Comparison of ENCODE assay signal across 1 cellular context in the genomic region with DNA sequence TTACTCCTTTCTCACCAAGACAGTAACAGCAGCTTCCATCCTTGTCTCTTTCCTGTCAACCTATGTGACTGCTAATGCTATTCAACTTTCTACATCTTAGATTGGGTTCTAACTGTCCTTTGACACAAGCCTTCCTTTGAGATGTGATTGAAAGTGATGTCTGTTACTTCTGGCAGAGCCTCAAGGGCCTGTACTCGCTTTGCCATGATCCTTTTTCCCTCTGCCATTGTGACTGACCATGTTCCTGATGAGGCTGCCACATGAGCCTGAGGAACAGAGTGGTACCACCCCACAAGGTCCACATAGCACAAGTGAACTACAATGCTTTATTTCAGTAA.
TF ChIP-seq lines count a peak whose summit lies in the region.

No MANE protein-coding gene starts in this region.

TF ChIP-seq in HepG2, 621 proteins besides CTCF, POLR2A, EP300 and RAD21 (continued from another document and continues in another):
- TF ChIP-seq ZNF761 (CRISPR knock-in tag; conservative IDR thresholded peaks at IDR 0.05), result no peak
- no peak for TF ChIP-seq KDM4B (CRISPR knock-in tag; IDR thresholded peaks at IDR 0.05)
- no peak for TF ChIP-seq IKZF1 (IDR thresholded peaks at IDR 0.05)
- TF ChIP-seq, protein P1, sequence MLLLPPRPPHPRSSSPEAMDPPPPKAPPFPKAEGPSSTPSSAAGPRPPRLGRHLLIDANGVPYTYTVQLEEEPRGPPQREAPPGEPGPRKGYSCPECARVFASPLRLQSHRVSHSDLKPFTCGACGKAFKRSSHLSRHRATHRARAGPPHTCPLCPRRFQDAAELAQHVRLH (CRISPR knock-in tag; IDR thresholded peaks at IDR 0.05; ENCODE audit: borderline replicate concordance, low read depth), result 0 out of 2 replicates have a peak, but pooled peaks have one; percentile 13
- TF ChIP-seq BRD4 (CRISPR knock-in tag; IDR thresholded peaks at IDR 0.05), result peak; percentile 4; the same call in 1 of the 2 replicates
- TF ChIP-seq, protein P2, sequence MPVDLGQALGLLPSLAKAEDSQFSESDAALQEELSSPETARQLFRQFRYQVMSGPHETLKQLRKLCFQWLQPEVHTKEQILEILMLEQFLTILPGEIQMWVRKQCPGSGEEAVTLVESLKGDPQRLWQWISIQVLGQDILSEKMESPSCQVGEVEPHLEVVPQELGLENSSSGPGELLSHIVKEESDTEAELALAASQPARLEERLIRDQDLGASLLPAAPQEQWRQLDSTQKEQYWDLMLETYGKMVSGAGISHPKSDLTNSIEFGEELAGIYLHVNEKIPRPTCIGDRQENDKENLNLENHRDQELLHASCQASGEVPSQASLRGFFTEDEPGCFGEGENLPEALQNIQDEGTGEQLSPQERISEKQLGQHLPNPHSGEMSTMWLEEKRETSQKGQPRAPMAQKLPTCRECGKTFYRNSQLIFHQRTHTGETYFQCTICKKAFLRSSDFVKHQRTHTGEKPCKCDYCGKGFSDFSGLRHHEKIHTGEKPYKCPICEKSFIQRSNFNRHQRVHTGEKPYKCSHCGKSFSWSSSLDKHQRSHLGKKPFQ (CRISPR knock-in tag; IDR thresholded peaks at IDR 0.05; ENCODE audit: insufficient replicate concordance), result peak; percentile 67
- TF ChIP-seq TCF7L2 (IDR thresholded peaks at IDR 0.05; ENCODE audit: low read depth, low read length), result no peak
- TF ChIP-seq PAWR (CRISPR knock-in tag; IDR thresholded peaks at IDR 0.05; ENCODE audit: borderline replicate concordance), result no peak
- TF ChIP-seq, protein P3, sequence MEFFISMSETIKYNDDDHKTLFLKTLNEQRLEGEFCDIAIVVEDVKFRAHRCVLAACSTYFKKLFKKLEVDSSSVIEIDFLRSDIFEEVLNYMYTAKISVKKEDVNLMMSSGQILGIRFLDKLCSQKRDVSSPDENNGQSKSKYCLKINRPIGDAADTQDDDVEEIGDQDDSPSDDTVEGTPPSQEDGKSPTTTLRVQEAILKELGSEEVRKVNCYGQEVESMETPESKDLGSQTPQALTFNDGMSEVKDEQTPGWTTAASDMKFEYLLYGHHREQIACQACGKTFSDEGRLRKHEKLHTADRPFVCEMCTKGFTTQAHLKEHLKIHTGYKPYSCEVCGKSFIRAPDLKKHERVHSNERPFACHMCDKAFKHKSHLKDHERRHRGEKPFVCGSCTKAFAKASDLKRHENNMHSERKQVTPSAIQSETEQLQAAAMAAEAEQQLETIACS (CRISPR knock-in tag; IDR thresholded peaks at IDR 0.05), result no peak
- no peak for TF ChIP-seq AGO1 (IDR thresholded peaks at IDR 0.05; ENCODE audit: low read depth, low read length, poor library complexity, severe bottlenecking)
- TF ChIP-seq KLF16 (CRISPR knock-in tag; IDR thresholded peaks at IDR 0.05), result no peak
- TF ChIP-seq, protein P4, sequence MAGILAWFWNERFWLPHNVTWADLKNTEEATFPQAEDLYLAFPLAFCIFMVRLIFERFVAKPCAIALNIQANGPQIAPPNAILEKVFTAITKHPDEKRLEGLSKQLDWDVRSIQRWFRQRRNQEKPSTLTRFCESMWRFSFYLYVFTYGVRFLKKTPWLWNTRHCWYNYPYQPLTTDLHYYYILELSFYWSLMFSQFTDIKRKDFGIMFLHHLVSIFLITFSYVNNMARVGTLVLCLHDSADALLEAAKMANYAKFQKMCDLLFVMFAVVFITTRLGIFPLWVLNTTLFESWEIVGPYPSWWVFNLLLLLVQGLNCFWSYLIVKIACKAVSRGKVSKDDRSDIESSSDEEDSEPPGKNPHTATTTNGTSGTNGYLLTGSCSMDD (CRISPR knock-in tag; IDR thresholded peaks at IDR 0.05), result no peak
- TF ChIP-seq ISL2 (CRISPR knock-in tag; IDR thresholded peaks at IDR 0.05), result no peak
- TF ChIP-seq MAFK (conservative IDR thresholded peaks at IDR 0.05 in 1 of 2, IDR thresholded peaks at IDR 0.05 in 1 of 2; ENCODE audit: low read length in 2 of 2), result no peak
- no peak for TF ChIP-seq ZSCAN20 (CRISPR knock-in tag; IDR thresholded peaks at IDR 0.05; ENCODE audit: borderline replicate concordance)
- no peak for TF ChIP-seq RFXANK (CRISPR knock-in tag; IDR thresholded peaks at IDR 0.05)
- no peak for TF ChIP-seq ZNF234 (CRISPR knock-in tag; conservative IDR thresholded peaks at IDR 0.05)
- TF ChIP-seq JUNB (CRISPR knock-in tag; IDR thresholded peaks at IDR 0.05; ENCODE audit: borderline replicate concordance), result no peak
- no peak for TF ChIP-seq ZBTB40 (IDR thresholded peaks at IDR 0.05)
- TF ChIP-seq ZBTB40 (CRISPR knock-in tag; IDR thresholded peaks at IDR 0.05), result no peak
- TF ChIP-seq ZNF326 (CRISPR knock-in tag; IDR thresholded peaks at IDR 0.05; ENCODE audit: borderline replicate concordance), result no peak
- TF ChIP-seq ZNF337 (CRISPR knock-in tag; IDR thresholded peaks at IDR 0.05; ENCODE audit: borderline replicate concordance, low read depth), result no peak
- TF ChIP-seq CHD4 (IDR thresholded peaks at IDR 0.05; ENCODE audit: borderline replicate concordance, low read length), result peak; percentile 21; the same call in 1 of the 2 replicates
- no peak for TF ChIP-seq ATF1 (CRISPR knock-in tag; IDR thresholded peaks at IDR 0.05)
- no peak for TF ChIP-seq ASH2L (IDR thresholded peaks at IDR 0.05; ENCODE audit: insufficient read length, low read depth, low read length)
- no peak for TF ChIP-seq POGZ (CRISPR knock-in tag; IDR thresholded peaks at IDR 0.05)
- no peak for TF ChIP-seq ZNF564 (CRISPR knock-in tag; IDR thresholded peaks at IDR 0.05)
- no peak for TF ChIP-seq MAFF (IDR thresholded peaks at IDR 0.05; ENCODE audit: low read depth, low read length)
- TF ChIP-seq HDAC2 (CRISPR knock-in tag; IDR thresholded peaks at IDR 0.05), result no peak
- TF ChIP-seq FOXK2 (IDR thresholded peaks at IDR 0.05), result no peak
- TF ChIP-seq MAZ (IDR thresholded peaks at IDR 0.05; ENCODE audit: borderline replicate concordance, low read depth, low read length), result no peak
- 0 out of 2 replicates have a peak, but pooled peaks have one; percentile 2 for TF ChIP-seq MAZ (CRISPR knock-in tag; IDR thresholded peaks at IDR 0.05; ENCODE audit: low read depth)
- TF ChIP-seq FLYWCH1 (CRISPR knock-in tag; IDR thresholded peaks at IDR 0.05), result 0 out of 2 replicates have a peak, but pooled peaks have one; percentile 53
- no peak for TF ChIP-seq ZNF569 (CRISPR knock-in tag; IDR thresholded peaks at IDR 0.05; ENCODE audit: borderline replicate concordance)
- TF ChIP-seq SRSF1 (optimal IDR thresholded peaks at IDR 0.05; ENCODE audit: low read depth, low read length), result no peak
- TF ChIP-seq RXRA (CRISPR knock-in tag; IDR thresholded peaks at IDR 0.05), result no peak
- TF ChIP-seq PHF8 (CRISPR knock-in tag; IDR thresholded peaks at IDR 0.05), result no peak
- no peak for TF ChIP-seq SETDB1 (CRISPR knock-in tag; IDR thresholded peaks at IDR 0.05; ENCODE audit: borderline replicate concordance)
- TF ChIP-seq HOMEZ (CRISPR knock-in tag; IDR thresholded peaks at IDR 0.05; ENCODE audit: low read depth), result no peak
- TF ChIP-seq PTBP1 (IDR thresholded peaks at IDR 0.05; ENCODE audit: low read depth, low read length, poor library complexity, severe bottlenecking), result no peak
- peak; percentile 49; the same call in 1 of the 2 replicates for TF ChIP-seq ZBTB4 (CRISPR knock-in tag; IDR thresholded peaks at IDR 0.05; ENCODE audit: borderline replicate concordance)
- no peak for TF ChIP-seq ZNF83 (CRISPR knock-in tag; IDR thresholded peaks at IDR 0.05; ENCODE audit: borderline replicate concordance)
- no peak for TF ChIP-seq ZNF17 (CRISPR knock-in tag; IDR thresholded peaks at IDR 0.05)
- 0 out of 2 replicates have a peak, but pooled peaks have one; percentile 21 for TF ChIP-seq TARDBP (CRISPR knock-in tag; IDR thresholded peaks at IDR 0.05)
- TF ChIP-seq, protein P5, sequence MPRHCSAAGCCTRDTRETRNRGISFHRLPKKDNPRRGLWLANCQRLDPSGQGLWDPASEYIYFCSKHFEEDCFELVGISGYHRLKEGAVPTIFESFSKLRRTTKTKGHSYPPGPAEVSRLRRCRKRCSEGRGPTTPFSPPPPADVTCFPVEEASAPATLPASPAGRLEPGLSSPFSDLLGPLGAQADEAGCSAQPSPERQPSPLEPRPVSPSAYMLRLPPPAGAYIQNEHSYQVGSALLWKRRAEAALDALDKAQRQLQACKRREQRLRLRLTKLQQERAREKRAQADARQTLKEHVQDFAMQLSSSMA (CRISPR knock-in tag; IDR thresholded peaks at IDR 0.05), result no peak
- peak; percentile 42; the same call in 1 of the 2 replicates for TF ChIP-seq ZBTB38 (CRISPR knock-in tag; IDR thresholded peaks at IDR 0.05)
- no peak for TF ChIP-seq NCOA2 (CRISPR knock-in tag; IDR thresholded peaks at IDR 0.05)
